11 cellular contexts compared by ENCODE assay signal in genomic region chr17:67452681-67453554, GRCh38.
DNase-seq lines count a peak whose midpoint lies in the region; ATAC-seq and TF ChIP-seq lines count a peak whose summit lies in the region.
"Had no signal": no experiment of that assay in that cellular context is flagged by ENCODE, and none has a peak within 500 bp of the region (broad histone marks: within the 10 kb centered on the region; RNA-seq: fewer than 3 reads in every experiment).

No MANE protein-coding gene starts in this region.

- DNase-seq in activated naive CD4-positive, alpha-beta T cell treated with Interleukin-2 at 50 U/mL for 16 hours, result no peak
- DNase-seq in NCI-H146 (lab: John Stamatoyannopoulos, UW) (peak; percentile 76), upper lobe of left lung (no peak), CD14-positive monocyte (ENCODE audit: low spot score) (no peak), HFFc6 (no peak), 8988T (no peak)
- peak in 1 of 2 donors; percentile 34 for DNase-seq in central memory CD8-positive, alpha-beta T cell (ENCODE audit: low spot score in 2 of 2)
- DNase-seq: amniotic stem cell, kidney, T1000 had no signal

- H3K36me3 Mint-ChIP-seq in activated naive CD4-positive, alpha-beta T cell treated with anti-CD3 and anti-CD28 coated beads, Interleukin-2, amount 50 U/mL, for 24 hours, result peaks cover 5% of the 10 kb centered on the region
- peaks cover 11% of the 10 kb centered on the region for H3K36me3 Mint-ChIP-seq in central memory CD8-positive, alpha-beta T cell (ENCODE audit: insufficient read depth)
- H3K36me3 Mint-ChIP-seq in CD14-positive monocyte, result peaks cover 4% of the 10 kb centered on the region in 2 donors
- peaks cover 4% of the 10 kb centered on the region for H3K36me3 Mint-ChIP-seq in HFFc6 (ENCODE audit: low read depth)

- ATAC-seq in central memory CD8-positive, alpha-beta T cell (replicated peaks; ENCODE audit: extremely low read depth, poor library complexity, severe bottlenecking), result peak; percentile 91
- ATAC-seq in upper lobe of left lung (ENCODE audit: low FRiP score in 2 of 2), result no peak

- peaks cover 0 to 4% (median 0%) of the 10 kb centered on the region in 4 donors for H3K9me3 ChIP-seq in upper lobe of left lung

- intact Hi-C loops in CD14-positive monocyte (cut with micrococcal nuclease), result no loop called here

- no peaks in the 10 kb centered on the region for H3K27me3 Mint-ChIP-seq in activated naive CD4-positive, alpha-beta T cell treated with anti-CD3 and anti-CD28 coated beads, Interleukin-2, amount 50 U/mL, for 24 hours
- H3K27me3 Mint-ChIP-seq in central memory CD8-positive, alpha-beta T cell, result no peaks in the 10 kb centered on the region
- no peaks in the 10 kb centered on the region for H3K27me3 Mint-ChIP-seq in CD14-positive monocyte (ENCODE audit: low read depth in 3 of 3)
- H3K27me3 Mint-ChIP-seq in HFFc6 (ENCODE audit: insufficient read depth), result peaks cover 3% of the 10 kb centered on the region; the same call in 1 of the 2 replicates

- peak overlapping the region; percentile 94 for H3K27ac Mint-ChIP-seq in activated naive CD4-positive, alpha-beta T cell treated with anti-CD3 and anti-CD28 coated beads, Interleukin-2, amount 50 U/mL, for 24 hours
- H3K27ac Mint-ChIP-seq in central memory CD8-positive, alpha-beta T cell (ENCODE audit: low read depth), result peak overlapping the region; percentile 91
- H3K27ac Mint-ChIP-seq in CD14-positive monocyte (no peak overlapping the region), HFFc6 (no peak overlapping the region)

- peaks cover 1% of the 10 kb centered on the region for H3K9me3 Mint-ChIP-seq in activated naive CD4-positive, alpha-beta T cell treated with anti-CD3 and anti-CD28 coated beads, Interleukin-2, amount 50 U/mL, for 24 hours
- peaks cover 1% of the 10 kb centered on the region for H3K9me3 Mint-ChIP-seq in central memory CD8-positive, alpha-beta T cell
- H3K9me3 Mint-ChIP-seq in CD14-positive monocyte, result peaks cover under 1 to 5% (median 2%) of the 10 kb centered on the region in 7 donors
- H3K9me3 Mint-ChIP-seq in HFFc6, result peaks cover 6% of the 10 kb centered on the region

- H3K36me3 ChIP-seq in upper lobe of left lung, result no peaks in the 10 kb centered on the region

- 83 to 87% methylated on average over 10 of the region's 10 CpGs for WGBS in upper lobe of left lung, 2 donors

- no peaks in the 10 kb centered on the region for H3K27me3 ChIP-seq in upper lobe of left lung

- H3K27ac ChIP-seq in upper lobe of left lung, result peak overlapping the region in 3 of 4 donors; percentile 9 to 35 (median 27)

- peak in 1 of 4 donors; percentile 34 for TF ChIP-seq POLR2A in upper lobe of left lung (IDR thresholded peaks at IDR 0.05)

- H3K4me3 Mint-ChIP-seq in activated naive CD4-positive, alpha-beta T cell treated with anti-CD3 and anti-CD28 coated beads, Interleukin-2, amount 50 U/mL, for 24 hours, result peak overlapping the region; percentile 71
- H3K4me3 Mint-ChIP-seq in central memory CD8-positive, alpha-beta T cell, result peak overlapping the region; percentile 59
- H3K4me3 Mint-ChIP-seq in CD14-positive monocyte (no peak overlapping the region), HFFc6 (no peak overlapping the region)

- peaks cover 98% of the 10 kb centered on the region for H3K4me1 Mint-ChIP-seq in activated naive CD4-positive, alpha-beta T cell treated with anti-CD3 and anti-CD28 coated beads, Interleukin-2, amount 50 U/mL, for 24 hours
- peaks cover 82% of the 10 kb centered on the region for H3K4me1 Mint-ChIP-seq in central memory CD8-positive, alpha-beta T cell
- peaks cover 7% of the 10 kb centered on the region for H3K4me1 Mint-ChIP-seq in CD14-positive monocyte
- H3K4me1 Mint-ChIP-seq in HFFc6 (ENCODE audit: low read depth), result no peaks in the 10 kb centered on the region

- no peak for TF ChIP-seq EP300 in upper lobe of left lung (IDR thresholded peaks at IDR 0.05)

- no peaks in the 10 kb centered on the region for H3K4me1 ChIP-seq in upper lobe of left lung

- H3K4me3 ChIP-seq in upper lobe of left lung, result no peak overlapping the region

- TF ChIP-seq CTCF in upper lobe of left lung (IDR thresholded peaks at IDR 0.05) (no peak), CD14-positive monocyte (IDR thresholded peaks at IDR 0.05) (no peak), HFFc6 (IDR thresholded peaks at IDR 0.05) (no peak)

Comparison
In these comparisons a context has a peak if more than half of its experiments do, and no peak if none do; other contexts are left out.
1. H3K27ac Mint-ChIP-seq: peak in activated naive CD4-positive, alpha-beta T cell treated with anti-CD3 and anti-CD28 coated beads, Interleukin-2, amount 50 U/mL, for 24 hours (single experiment) and central memory CD8-positive, alpha-beta T cell (single experiment); none in CD14-positive monocyte (0 of 7) and HFFc6 (single experiment).
2. H3K4me3 Mint-ChIP-seq: peak in activated naive CD4-positive, alpha-beta T cell treated with anti-CD3 and anti-CD28 coated beads, Interleukin-2, amount 50 U/mL, for 24 hours (single experiment) and central memory CD8-positive, alpha-beta T cell (single experiment); none in CD14-positive monocyte (0 of 2) and HFFc6 (single experiment).